1 cellular context compared by ENCODE assay signal in genomic region chr10:74075906-74076305, GRCh38.
TF ChIP-seq lines count a peak whose summit lies in the region.

No MANE protein-coding gene starts in this region.

TF ChIP-seq in GM23338, 12 proteins besides CTCF, POLR2A, EP300 and RAD21 (continued from another document):
- no peak for TF ChIP-seq REST (IDR thresholded peaks at IDR 0.05; ENCODE audit: unreplicated experiment)
- TF ChIP-seq ETS1 (IDR thresholded peaks at IDR 0.05): no peak
- TF ChIP-seq EZH2 (IDR thresholded peaks at IDR 0.05; ENCODE audit: low read depth, unreplicated experiment): no peak
- TF ChIP-seq CREB1 (CRISPR knock-in tag; IDR thresholded peaks at IDR 0.05; ENCODE audit: low read depth): no peak
- TF ChIP-seq ZNF462 (CRISPR knock-in tag; IDR thresholded peaks at IDR 0.05): no peak
- no peak for TF ChIP-seq POLR2AphosphoS5 (IDR thresholded peaks at IDR 0.05; ENCODE audit: low read depth)
- no peak for TF ChIP-seq EZH2phosphoT487 (IDR thresholded peaks at IDR 0.05; ENCODE audit: unreplicated experiment)
- TF ChIP-seq NANOG (IDR thresholded peaks at IDR 0.05; ENCODE audit: borderline replicate concordance): no peak
- TF ChIP-seq JUNB (IDR thresholded peaks at IDR 0.05; ENCODE audit: unreplicated experiment): no peak
